ENCODE assay signal across 19 cellular contexts in genomic region chr3:122350814-122351418, GRCh38. TPM values are rescaled to one million over a fixed set of nuclear protein-coding genes. Genes with fewer than 3 reads are reported as not detected.
DNase-seq lines count a peak whose midpoint lies in the region; ATAC-seq lines count a peak whose summit lies in the region.
"Had no signal": no experiment of that assay in that cellular context is flagged by ENCODE, and none has a peak within 500 bp of the region (broad histone marks: within the 10 kb centered on the region; RNA-seq: fewer than 3 reads in every experiment).

No MANE protein-coding gene starts in this region.

- 77 to 80% methylated on average over 5 of the region's 5 CpGs for WGBS in aorta, 2 donors

- no peaks in the 10 kb centered on the region for H3K36me3 ChIP-seq in aorta (ENCODE audit: control insufficient read depth in 1 of 2, insufficient read depth in 2 of 2, low read length in 1 of 2)

- H3K27me3 ChIP-seq in aorta (ENCODE audit: control insufficient read depth in 1 of 2, insufficient read depth in 2 of 2, low read length in 1 of 2): no peaks in the 10 kb centered on the region

- no peak for ATAC-seq in aorta (ENCODE audit: low FRiP score)
- ATAC-seq: HepG2, psoas muscle, WTC11 had no signal

- H3K9me3 ChIP-seq in aorta (ENCODE audit: control insufficient read depth, low read length): peaks cover 2% of the 10 kb centered on the region
- H3K9me3 ChIP-seq: psoas muscle had no signal

- no peaks in the 10 kb centered on the region for H3K4me1 ChIP-seq in aorta (ENCODE audit: control insufficient read depth in 1 of 2, insufficient read depth in 2 of 2, low read length in 2 of 2)
- H3K4me1 ChIP-seq: psoas muscle had no signal

- no peak overlapping the region for H3K27ac ChIP-seq in aorta (ENCODE audit: low read depth in 1 of 2, low read length in 2 of 2)
- H3K27ac ChIP-seq: psoas muscle had no signal

- DNase-seq in AG08396 (ENCODE audit: low spot score) (peak; percentile 13), ELR (ENCODE audit: low read depth) (peak; percentile 53), astrocyte of the hippocampus (ENCODE audit: low read depth, low spot score) (peak; percentile 26), head of caudate nucleus (peak in 26 of 42 donors; percentile 3 to 63 (median 24)), activated gamma-delta T cell (lab: John Stamatoyannopoulos, UW) (no peak), UCSD-AML1 (lab: John Stamatoyannopoulos, UW; ENCODE audit: unreplicated experiment) (no peak), aorta (no peak), NCI-H2227 (lab: John Stamatoyannopoulos, UW; ENCODE audit: unreplicated experiment) (no peak)
- DNase-seq: C1 segment of cervical spinal cord; DMS79 treated with DMSO at 0.1 percent for 48 hours; glutamatergic neuron; NCI-H1092 treated with DMSO at 0.1 percent for 48 hours; NCI-H524; psoas muscle; stimulated activated CD4-positive, alpha-beta T cell treated with anti-CD3 and anti-CD28 coated beads, Interleukin-2, amount 100 ng/mL, for 24 hours; trophoblast cell had no signal

- intact Hi-C loops in head of caudate nucleus (cut with DNase I): no loop called here
- intact Hi-C loops in aorta (cut with DNase I): no loop called here

- H3K4me3 ChIP-seq in aorta (ENCODE audit: low read length in 2 of 2): no peak overlapping the region
- H3K4me3 ChIP-seq: psoas muscle had no signal

RNA-seq across cellular contexts. Expression of gene CSTA, which starts 25.9 kb away (rescaled TPM):
- 1 to 10 TPM; 3.6 to 9.3 TPM for total RNA-seq in aorta
- polyA plus RNA-seq in aorta: 10 to 100 TPM in 1 of 2 donors, 1 to 10 TPM in 1; 5.7 to 11.4 TPM
- total RNA-seq: dermis microvascular lymphatic vessel endothelial cell, WTC11 had no signal

RNA-seq across cellular contexts. Expression of gene MIX23, which starts 32.1 kb away (rescaled TPM):
- 10 to 100 TPM; 10.6 to 18.6 TPM for total RNA-seq in aorta
- 10 to 100 TPM; 13.2 to 17.3 TPM for polyA plus RNA-seq in aorta

RNA-seq across cellular contexts. Expression of gene FAM162A, which starts 33.1 kb away (rescaled TPM):
- total RNA-seq in aorta: 10 to 100 TPM; 23.7 to 35.2 TPM
- polyA plus RNA-seq in aorta: 10 to 100 TPM; 53.3 to 57.7 TPM

Comparison
In these comparisons a context has a peak if more than half of its experiments do, and no peak if none do; other contexts are left out.
1. DNase-seq: peak in AG08396 (single experiment), ELR (single experiment), astrocyte of the hippocampus (single experiment) and head of caudate nucleus (26 of 42); none in activated gamma-delta T cell (single experiment), UCSD-AML1 (single experiment), aorta (0 of 2) and NCI-H2227 (single experiment).